14 cellular contexts compared by ENCODE assay signal in genomic region chr6:84093405-84094049, GRCh38. TPM values are rescaled to one million over a fixed set of nuclear protein-coding genes. Genes with fewer than 3 reads are reported as not detected.
A peak's percentile ranks its signal among the peaks of the same experiment; 100 is the strongest.
DNase-seq lines count a peak whose midpoint lies in the region; ATAC-seq and TF ChIP-seq lines count a peak whose summit lies in the region.
"Had no signal": no experiment of that assay in that cellular context is flagged by ENCODE, and none has a peak within 500 bp of the region (broad histone marks: within the 10 kb centered on the region; RNA-seq: fewer than 3 reads in every experiment).

No MANE protein-coding gene starts in this region.

- no peak overlapping the region for H2AFZ ChIP-seq in GM23248

- H3K4me3 ChIP-seq in GM23248 = no peak overlapping the region
- no peak overlapping the region for H3K4me3 ChIP-seq in uterus
- H3K4me3 ChIP-seq: dorsolateral prefrontal cortex had no signal

- DNase-seq in CD1c-positive myeloid dendritic cell (ENCODE audit: extremely low spot score) = peak; percentile 52
- no peak for DNase-seq in GM23248
- peak; percentile 29 for DNase-seq in NAMALWA (ENCODE audit: low spot score)
- peak; percentile 14 for DNase-seq in epithelial cell of prostate (ENCODE audit: low read depth, low spot score)
- DNase-seq in NCI-H2107 treated with DMSO at 0.1 percent for 48 hours (lab: John Stamatoyannopoulos, UW; ENCODE audit: unreplicated experiment) = no peak
- no peak for DNase-seq in hepatic stellate cell (ENCODE audit: low spot score)
- DNase-seq in uterus = no peak
- DNase-seq: ACHN; activated CD4-positive, alpha-beta T cell treated with anti-CD3 and anti-CD28 coated beads, Interleukin-2, amount 50 U/mL, for 48 hours; DMS153; dorsolateral prefrontal cortex; head of caudate nucleus; NCI-H2107 had no signal

- no peaks in the 10 kb centered on the region for H3F3A ChIP-seq in GM23248 (ENCODE audit: insufficient read depth)

- peak overlapping the region; percentile 27 for H3K27ac ChIP-seq in GM23248
- no peak overlapping the region for H3K27ac ChIP-seq in epithelial cell of prostate
- H3K27ac ChIP-seq in uterus = no peak overlapping the region
- H3K27ac ChIP-seq: dorsolateral prefrontal cortex had no signal

- 62 to 67% methylated on average over 3 of the region's 3 CpGs for WGBS in GM23248 (ENCODE audit: low coverage in 1 of 2, low lambda C conversion rate in 2 of 2, missing lambda C conversion rate in 2 of 2), 2 experiments

- no peaks in the 10 kb centered on the region for H3K27me3 ChIP-seq in GM23248 (replicated peaks; ENCODE audit: insufficient read depth)
- no peaks in the 10 kb centered on the region for H3K27me3 ChIP-seq in uterus

- in situ Hi-C loops in GM23248 (cut with MboI) = no loop called here

- no peaks in the 10 kb centered on the region for H3K4me1 ChIP-seq in GM23248 (ENCODE audit: insufficient read depth)
- no peaks in the 10 kb centered on the region for H3K4me1 ChIP-seq in uterus

- intact Hi-C loops in uterus (cut with DNase I; ENCODE audit: low total_unique reads) = no loop called here

- no peak for ATAC-seq in HG03135 (IDR thresholded peaks at IDR 0.05; ENCODE audit: unreplicated experiment)

- H3K79me2 ChIP-seq in GM23248 (ENCODE audit: insufficient read depth) = no peaks in the 10 kb centered on the region

- no peak for TF ChIP-seq CTCF in uterus (IDR thresholded peaks at IDR 0.05)

- no peak overlapping the region for H3K4me2 ChIP-seq in GM23248 (ENCODE audit: unreplicated experiment)

- H3K9me2 ChIP-seq in GM23248 (ENCODE audit: insufficient read depth) = no peaks in the 10 kb centered on the region

- no peaks in the 10 kb centered on the region for H3K9me3 ChIP-seq in GM23248 (ENCODE audit: low read depth)
- no peaks in the 10 kb centered on the region for H3K9me3 ChIP-seq in uterus

- no peaks in the 10 kb centered on the region for H3K36me3 ChIP-seq in GM23248 (ENCODE audit: low read depth)
- H3K36me3 ChIP-seq in uterus = no peaks in the 10 kb centered on the region

- TF ChIP-seq POLR2A in uterus (IDR thresholded peaks at IDR 0.05) = no peak

- H4K20me1 ChIP-seq in GM23248 (ENCODE audit: insufficient read depth) = no peaks in the 10 kb centered on the region

- H3K9ac ChIP-seq in GM23248 = no peak overlapping the region

RNA-seq across cellular contexts. Expression of gene MRAP2, which starts 60.0 kb away (rescaled TPM):
- total RNA-seq in GM23248 (2014; rRNA removed; shearing (Covaris generic)) = 0.89 and 1.3 TPM in 2 replicates
- polyA plus RNA-seq in GM23248 (2016; fragmentation: Nextera tagmentation; extraction: Ambion mirVana) = 0.96 and 1.1 TPM in 2 replicates
- total RNA-seq in uterus = 10 to 100 TPM in 1 of 4 donors, 1 to 10 TPM in 2, not detected in 1; 1.9 to 10.9 (median 2.1) TPM

Comparison
In these comparisons a context has a peak if more than half of its experiments do, and no peak if none do; other contexts are left out.
1. DNase-seq: peak in CD1c-positive myeloid dendritic cell (single experiment), NAMALWA (single experiment) and epithelial cell of prostate (single experiment); none in GM23248 (single experiment), NCI-H2107 treated with DMSO at 0.1 percent for 48 hours (single experiment), hepatic stellate cell (single experiment) and uterus (0 of 2).